ENCODE assay signal across 13 cellular contexts in genomic region chr7:91194841-91195240, GRCh38.
"Had no signal": no experiment of that assay in that cellular context is flagged by ENCODE, and none has a peak within 500 bp of the region (broad histone marks: within the 10 kb centered on the region; RNA-seq: fewer than 3 reads in every experiment).

No MANE protein-coding gene starts in this region.

- H3K4me1 ChIP-seq: breast epithelium, left lung had no signal

- DNase-seq: activated CD4-positive, alpha-beta T cell treated with anti-CD3 and anti-CD28 coated beads, Interleukin-2, amount 10 ng/mL, durations not matched to agents 7 days and 5 days; activated CD4-positive, CD25-positive, alpha-beta regulatory T cell; activated CD8-positive, alpha-beta memory T cell treated with anti-CD3 and anti-CD28 coated beads for 24 hours; activated naive CD4-positive, alpha-beta T cell; activated naive CD8-positive, alpha-beta T cell treated with anti-CD3 and anti-CD28 coated beads, Interleukin-2, amount 10 ng/mL, durations not matched to agents 7 days and 5 days; cerebellar nuclear complex; head of caudate nucleus; left lung; SW 1271 had no signal

- H3K9me3 ChIP-seq: breast epithelium, left lung had no signal

- H3K27ac ChIP-seq: breast epithelium, epithelial cell of prostate, left lung had no signal

- H3K4me3 ChIP-seq: breast epithelium, left lung had no signal

- H3K36me3 ChIP-seq: breast epithelium, left lung had no signal

- ATAC-seq: left lung; natural killer cell treated with Interleukin-12 subunit alpha and Interleukin-12 subunit beta and Interleukin-15 and Interleukin-18, amount 100 ng/mL, for 72 hours; stimulated activated effector memory CD8-positive, alpha-beta T cell treated with anti-CD3 and anti-CD28 coated beads, Interleukin-12 subunit alpha, Interleukin-12 subunit beta, amount 100 ng/mL, for 72 hours had no signal

- H3K27me3 ChIP-seq: breast epithelium, left lung had no signal
